8 cellular contexts compared by ENCODE assay signal in the genomic region with DNA sequence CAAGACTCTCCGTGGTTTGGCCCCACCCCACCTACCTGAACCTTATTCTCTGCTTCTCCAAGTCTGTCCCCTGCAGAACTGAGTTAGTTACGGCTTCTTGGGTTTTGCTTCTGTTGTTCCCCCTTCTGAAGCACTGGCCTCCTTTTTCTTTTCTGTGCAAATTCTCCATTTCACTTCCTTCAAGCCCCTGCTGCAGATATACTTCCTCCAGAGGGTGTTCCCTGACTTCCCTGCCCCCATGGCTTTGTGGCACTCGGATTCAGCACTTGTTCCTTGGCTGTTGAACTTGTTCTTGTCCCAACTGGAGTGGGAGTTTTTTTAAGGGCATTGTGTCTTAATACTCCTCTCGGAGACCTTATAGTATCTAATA. TPM values are rescaled to one million over a fixed set of nuclear protein-coding genes. Genes with fewer than 3 reads are reported as not detected.
A peak's percentile ranks its signal among the peaks of the same experiment; 100 is the strongest.
DNase-seq lines count a peak whose midpoint lies in the region; ATAC-seq, FAIRE-seq and TF ChIP-seq lines count a peak whose summit lies in the region.

No MANE protein-coding gene starts in this region.

- no peaks in the 10 kb centered on the region for H3K36me3 Mint-ChIP-seq in glutamatergic neuron (ENCODE audit: unreplicated experiment)

- peak; percentile 4 for FAIRE-seq in GM19239 (lab: Jason Lieb, UNC)
- no peak for FAIRE-seq in pancreas (lab: Jason Lieb, UNC)

- peaks cover 13% of the 10 kb centered on the region for H3K4me1 ChIP-seq in skeletal muscle satellite cell (ENCODE audit: control insufficient read depth, insufficient read depth, low read length)
- H3K4me1 ChIP-seq in pancreas, result peaks cover 8 to 30% (median 16%) of the 10 kb centered on the region in 3 donors

- DNase-seq in GM19239 (ENCODE audit: insufficient read length, low spot score) (no peak), SK-N-MC (ENCODE audit: low read depth, low spot score) (no peak), glutamatergic neuron (no peak), SHP77 (lab: John Stamatoyannopoulos, UW) (no peak), RKO (ENCODE audit: low spot score) (no peak), pancreas (no peak)

- H3K4me3 ChIP-seq in SK-N-MC (peak overlapping the region; percentile 94), skeletal muscle satellite cell (ENCODE audit: low read length) (peak overlapping the region; percentile 95), pancreas (peak overlapping the region in 1 of 4 donors; percentile 93)

- H3K9me3 ChIP-seq in SK-N-MC (ENCODE audit: low read depth, low read length), result no peaks in the 10 kb centered on the region
- no peaks in the 10 kb centered on the region for H3K9me3 ChIP-seq in skeletal muscle satellite cell (replicated peaks; ENCODE audit: low read length)
- no peaks in the 10 kb centered on the region for H3K9me3 ChIP-seq in pancreas

- H3K36me3 ChIP-seq in SK-N-MC (ENCODE audit: insufficient read depth, low read length) (peaks cover 46% of the 10 kb centered on the region), skeletal muscle satellite cell (ENCODE audit: insufficient read depth, low read length) (peaks cover 23% of the 10 kb centered on the region), pancreas (peaks cover 0 to 3% (median 0%) of the 10 kb centered on the region in 3 donors)

- intact Hi-C loops in pancreas (cut with DNase I), result no loop called here

- H3K27me3 ChIP-seq in skeletal muscle satellite cell (ENCODE audit: control insufficient read depth, insufficient read depth, low read length) (peaks cover 18% of the 10 kb centered on the region), pancreas (no peaks in the 10 kb centered on the region)

- peak overlapping the region; percentile 92 for H3K4me3 Mint-ChIP-seq in glutamatergic neuron (ENCODE audit: unreplicated experiment)

- H3K9me3 Mint-ChIP-seq in glutamatergic neuron (ENCODE audit: unreplicated experiment), result peaks cover 11% of the 10 kb centered on the region

- no peak for TF ChIP-seq CTCF in glutamatergic neuron (IDR thresholded peaks at IDR 0.05; ENCODE audit: partially characterized antibody, unreplicated experiment)
- TF ChIP-seq CTCF in pancreas (IDR thresholded peaks at IDR 0.05), result no peak

- H3K27ac Mint-ChIP-seq in glutamatergic neuron (ENCODE audit: unreplicated experiment), result no peak overlapping the region

- H3K4me1 Mint-ChIP-seq in glutamatergic neuron (ENCODE audit: low read depth, unreplicated experiment), result peaks cover 14% of the 10 kb centered on the region

- H3K27ac ChIP-seq in SK-N-MC (no peak overlapping the region), pancreas (peak overlapping the region in 2 of 4 donors; percentile 5 to 9)

- H3K27me3 Mint-ChIP-seq in glutamatergic neuron (ENCODE audit: unreplicated experiment), result peaks cover 11% of the 10 kb centered on the region

- WGBS in pancreas, 2 donors, result 59 to 62% methylated on average over 4 of the region's 4 CpGs

- no peak for ATAC-seq in pancreas
- no peak for ATAC-seq in activated CD4-positive, CD25-positive, alpha-beta regulatory T cell treated with anti-CD3 and anti-CD28 coated beads, Interleukin-2, amount 50 U/mL, for 24 hours

- H3K9ac ChIP-seq in SK-N-MC (ENCODE audit: insufficient read length) (peak overlapping the region; percentile 43), skeletal muscle satellite cell (ENCODE audit: low read depth, low read length) (no peak overlapping the region)

- peak overlapping the region; percentile 92 for H3K4me2 ChIP-seq in skeletal muscle satellite cell (ENCODE audit: low read length)

RNA-seq across cellular contexts. Expression of a gene that starts 2.0 kb away (rescaled TPM):
- total RNA-seq in glutamatergic neuron (ENCODE audit: unreplicated experiment), result 21.0 TPM
- 3.8 and 4.4 TPM in 2 replicates for total RNA-seq in skeletal muscle satellite cell (2012; rRNA removed)
- 1 to 10 TPM; 2.4 to 6.3 (median 2.7) TPM for total RNA-seq in pancreas
- 1 to 10 TPM; 1.3 to 1.8 TPM for polyA plus RNA-seq in pancreas

RNA-seq across cellular contexts. Expression of a gene that starts 52.1 kb away (rescaled TPM):
- total RNA-seq in glutamatergic neuron (ENCODE audit: unreplicated experiment) (23.8 TPM), pancreas (10 to 100 TPM in 1 of 6 donors, 1 to 10 TPM in 5; 5.8 to 12.7 (median 9.3) TPM)
- 0.66 and 2.3 TPM in 2 replicates for total RNA-seq in skeletal muscle satellite cell (2012; rRNA removed)
- polyA plus RNA-seq in pancreas, result 10 to 100 TPM in 1 of 2 donors, 1 to 10 TPM in 1; 7.0 to 12.1 TPM

RNA-seq across cellular contexts. Expression of a gene that starts 57.6 kb away (rescaled TPM):
- total RNA-seq in glutamatergic neuron (ENCODE audit: unreplicated experiment), result 16.8 TPM
- 10.7 and 12.4 TPM in 2 replicates for total RNA-seq in skeletal muscle satellite cell (2012; rRNA removed)
- total RNA-seq in pancreas, result 1 to 10 TPM; 4.6 to 8.5 (median 5.8) TPM
- polyA plus RNA-seq in pancreas, result 1 to 10 TPM; 2.2 to 3.1 TPM
